ENCODE assay signal across 39 cellular contexts in genomic region chr7:99234185-99234584, GRCh38. TPM values are rescaled to one million over a fixed set of nuclear protein-coding genes. Genes with fewer than 3 reads are reported as not detected.
"Had no signal": no experiment of that assay in that cellular context is flagged by ENCODE, and none has a peak within 500 bp of the region (broad histone marks: within the 10 kb centered on the region; RNA-seq: fewer than 3 reads in every experiment).

No MANE protein-coding gene starts in this region.

- H3K27me3 ChIP-seq: MG63 had no signal

- H3K9me3 ChIP-seq: MG63 had no signal

- H3K36me3 ChIP-seq: MG63 had no signal

- DNase-seq: Kasumi-1, MG63, MM.1S, MV-4-11, NCI-H1048, NCI-H1092, NCI-H1092 treated with DMSO at 0.1 percent for 48 hours, NCI-H1105, NCI-H1105 treated with DMSO at 0.1 percent for 48 hours, NCI-H1417, NCI-H1417 treated with DMSO at 0.1 percent for 48 hours, NCI-H1436, NCI-H1436 treated with DMSO at 0.1 percent for 48 hours, NCI-H146, NCI-H1694, NCI-H1694 treated with DMSO at 0.1 percent for 48 hours, NCI-H187, NCI-H187 treated with DMSO at 0.1 percent for 48 hours, NCI-H1930, NCI-H2029, NCI-H2029 treated with DMSO at 0.1 percent for 48 hours, NCI-H2081, NCI-H2081 treated with DMSO at 0.1 percent for 48 hours, NCI-H2107, NCI-H2171, NCI-H2171 treated with DMSO at 0.1 percent for 48 hours, NCI-H2227 treated with DMSO at 0.1 percent for 48 hours, NCI-H226, NCI-H345, NCI-H446, NCI-H446 treated with DMSO at 0.1 percent for 48 hours, NCI-H510A, NCI-H510A treated with DMSO at 0.1 percent for 48 hours, NCI-H524, NCI-H524 treated with DMSO at 0.1 percent for 48 hours had no signal

- H3K4me3 ChIP-seq: MG63 had no signal

RNA-seq across cellular contexts. Expression of gene KPNA7, which starts 26.3 kb away (rescaled TPM):
- total RNA-seq: LHCN-M2, M059J, MCF 10A had no signal

RNA-seq across cellular contexts. Expression of gene MYH16, which starts 38.5 kb away (rescaled TPM):
- total RNA-seq: LHCN-M2, NCI-H460 had no signal
